In the genomic region with DNA sequence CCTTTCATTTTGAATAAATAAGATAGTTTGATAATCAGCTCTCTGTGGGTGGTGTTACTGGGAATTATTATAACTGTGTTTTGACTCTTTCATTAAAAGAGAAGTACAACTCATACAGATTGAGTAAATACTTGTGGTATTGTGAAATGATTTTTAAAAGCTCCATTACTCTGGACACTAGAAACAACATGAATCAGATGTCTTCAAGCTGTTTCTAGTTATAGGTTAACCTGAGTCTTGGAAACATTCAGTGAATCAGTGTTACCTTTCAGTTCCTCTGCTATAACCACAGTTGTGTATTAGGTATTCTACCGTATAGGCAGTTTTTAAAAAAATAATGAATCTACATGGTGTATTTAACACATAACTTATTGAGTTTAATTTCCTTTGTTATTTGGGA, we compare ENCODE assay signal across 11 cellular contexts.
DNase-seq lines count a peak whose midpoint lies in the region; ATAC-seq, FAIRE-seq and TF ChIP-seq lines count a peak whose summit lies in the region.
"Had no signal": no experiment of that assay in that cellular context is flagged by ENCODE, and none has a peak within 500 bp of the region (broad histone marks: within the 10 kb centered on the region; RNA-seq: fewer than 3 reads in every experiment).

No MANE protein-coding gene starts in this region.

- DNase-seq in activated T-cell treated with anti-CD3 and anti-CD28 coated beads, Interleukin-2, amount 50 U/mL, for 4 hours, result no peak
- no peak for DNase-seq in activated T-cell treated with anti-CD3 and anti-CD28 coated beads, Interleukin-2, amount 50 U/mL, for 24 hours
- DNase-seq in GM12878 (ENCODE audit: low read depth, low spot score) (peak; percentile 4), psoas muscle (no peak), dedifferentiated amniotic fluid mesenchymal stem cell (ENCODE audit: extremely low spot score) (no peak)
- no peak for DNase-seq in stimulated activated naive B cell treated with anti-CD40 and anti-IgM and Interleukin-4, amounts not matched to agents 10 μg/mL and 1 μg/mL and 100 μg/mL, for 72 hours
- DNase-seq in activated effector memory CD4-positive, alpha-beta T cell treated with Interleukin-2 at 50 U/mL for 16 hours, result no peak
- DNase-seq: foreskin keratinocyte had no signal

- TF ChIP-seq RAD21 in GM12878 (IDR thresholded peaks at IDR 0.05; ENCODE audit: insufficient read depth, low read depth, low read length), result no peak

- H3K9ac ChIP-seq in GM12878 (ENCODE audit: control insufficient read depth, insufficient read depth, low read length), result no peak overlapping the region
- H3K9ac ChIP-seq: parathyroid adenoma had no signal

- H3K4me1 ChIP-seq in GM12878 (ENCODE audit: control insufficient read depth, insufficient read depth, low read length) (no peaks in the 10 kb centered on the region), psoas muscle (no peaks in the 10 kb centered on the region)
- H3K4me1 ChIP-seq: foreskin keratinocyte, parathyroid adenoma had no signal

- TF ChIP-seq EP300 in GM12878 (IDR thresholded peaks at IDR 0.05; ENCODE audit: borderline replicate concordance in 1 of 2, control insufficient read depth in 1 of 2, low read depth in 2 of 2, low read length in 2 of 2), result peak; percentile 59 to 83; a peak in 3 of 4 replicates

- RAD21 ChIA-PET in GM12878 (lab: Charles Lee; ENCODE audit: unreplicated experiment), result interaction anchor here (1.0 to 1.9 kb wide), 2 partner anchors 43 to 59 kb away, joined by 3 to 8 read pairs; no protein-coding TSS in a partner anchor

- peaks cover 51% of the 10 kb centered on the region for H3K4me1 Mint-ChIP-seq in activated T-cell treated with anti-CD3 and anti-CD28 coated beads, Interleukin-2, amount 50 U/mL, for 4 hours (ENCODE audit: low read depth)
- H3K4me1 Mint-ChIP-seq in activated T-cell treated with anti-CD3 and anti-CD28 coated beads, Interleukin-2, amount 50 U/mL, for 24 hours (ENCODE audit: low read depth), result peaks cover 55% of the 10 kb centered on the region
- H3K4me1 Mint-ChIP-seq in stimulated activated naive B cell treated with anti-CD40 and anti-IgM and Interleukin-4, amounts not matched to agents 10 μg/mL and 1 μg/mL and 100 μg/mL, for 72 hours, result no peaks in the 10 kb centered on the region

- no peak overlapping the region for H3K4me2 ChIP-seq in GM12878 (ENCODE audit: control insufficient read depth, insufficient read depth)

- H3K9me3 Mint-ChIP-seq in activated T-cell treated with anti-CD3 and anti-CD28 coated beads, Interleukin-2, amount 50 U/mL, for 4 hours, result no peaks in the 10 kb centered on the region
- peaks cover 8% of the 10 kb centered on the region for H3K9me3 Mint-ChIP-seq in activated T-cell treated with anti-CD3 and anti-CD28 coated beads, Interleukin-2, amount 50 U/mL, for 24 hours
- peaks cover 0 to 3% of the 10 kb centered on the region in 2 donors for H3K9me3 Mint-ChIP-seq in stimulated activated naive B cell treated with anti-CD40 and anti-IgM and Interleukin-4, amounts not matched to agents 10 μg/mL and 1 μg/mL and 100 μg/mL, for 72 hours

- H3K27ac Mint-ChIP-seq in activated T-cell treated with anti-CD3 and anti-CD28 coated beads, Interleukin-2, amount 50 U/mL, for 24 hours, result no peak overlapping the region
- H3K27ac Mint-ChIP-seq in stimulated activated naive B cell treated with anti-CD40 and anti-IgM and Interleukin-4, amounts not matched to agents 10 μg/mL and 1 μg/mL and 100 μg/mL, for 72 hours, result no peak overlapping the region

- POLR2A ChIA-PET in GM12878 (lab: Charles Lee), result no interaction called here

- CTCF ChIA-PET in GM12878 (lab: Yijun Ruan, JAX), result no interaction called here

- intact Hi-C loops in GM12878 (cut with micrococcal nuclease; ENCODE audit: unreplicated experiment), result no loop called here
- intact Hi-C loops in psoas muscle (cut with DNase I), result no loop called here

- H3K27me3 Mint-ChIP-seq in activated T-cell treated with anti-CD3 and anti-CD28 coated beads, Interleukin-2, amount 50 U/mL, for 4 hours (ENCODE audit: low read depth), result no peaks in the 10 kb centered on the region
- no peaks in the 10 kb centered on the region for H3K27me3 Mint-ChIP-seq in activated T-cell treated with anti-CD3 and anti-CD28 coated beads, Interleukin-2, amount 50 U/mL, for 24 hours
- no peaks in the 10 kb centered on the region for H3K27me3 Mint-ChIP-seq in stimulated activated naive B cell treated with anti-CD40 and anti-IgM and Interleukin-4, amounts not matched to agents 10 μg/mL and 1 μg/mL and 100 μg/mL, for 72 hours

- TF ChIP-seq CTCF in GM12878 (IDR thresholded peaks at IDR 0.05 in 2 of 3, conservative IDR thresholded peaks at IDR 0.05 in 1 of 3; ENCODE audit: control insufficient read depth in 2 of 3, extremely low read depth in 1 of 3, insufficient read depth in 1 of 3, low read depth in 3 of 3, low read length in 3 of 3) (no peak), psoas muscle (IDR thresholded peaks at IDR 0.05) (no peak)

- WGBS in GM12878 (ENCODE audit: insufficient coverage, insufficient replicate concordance, low lambda C conversion rate, missing lambda C conversion rate), result 96% methylated on average over 1 of the region's 1 CpG
- WGBS in psoas muscle, 3 donors, result 65 to 73% (median 65%) methylated on average over 1 of the region's 1 CpG

- in situ Hi-C loops in GM12878 (cut with MboI), result no loop called here

- H3K9me3 ChIP-seq in GM12878 (replicated peaks; ENCODE audit: control insufficient read depth, insufficient read depth, low read length) (no peaks in the 10 kb centered on the region), psoas muscle (peaks cover 5% of the 10 kb centered on the region)
- H3K9me3 ChIP-seq: BE2C had no signal

- H3K36me3 Mint-ChIP-seq in activated T-cell treated with anti-CD3 and anti-CD28 coated beads, Interleukin-2, amount 50 U/mL, for 4 hours (ENCODE audit: insufficient read depth), result no peaks in the 10 kb centered on the region
- H3K36me3 Mint-ChIP-seq in activated T-cell treated with anti-CD3 and anti-CD28 coated beads, Interleukin-2, amount 50 U/mL, for 24 hours (ENCODE audit: low read depth), result no peaks in the 10 kb centered on the region
- H3K36me3 Mint-ChIP-seq in stimulated activated naive B cell treated with anti-CD40 and anti-IgM and Interleukin-4, amounts not matched to agents 10 μg/mL and 1 μg/mL and 100 μg/mL, for 72 hours, result no peaks in the 10 kb centered on the region

- no peaks in the 10 kb centered on the region for H4K20me1 ChIP-seq in GM12878 (ENCODE audit: control insufficient read depth, insufficient read depth)

- H2AFZ ChIP-seq in GM12878 (ENCODE audit: control insufficient read depth, low read depth, low read length), result no peak overlapping the region
- H2AFZ ChIP-seq: parathyroid adenoma had no signal

- FAIRE-seq in GM12878 (lab: Jason Lieb, UNC), result no peak

- H3K27me3 ChIP-seq in GM12878 (replicated peaks in 1 of 2; ENCODE audit: control insufficient read depth in 2 of 2, insufficient read depth in 2 of 2, low read length in 1 of 2) (no peaks in the 10 kb centered on the region), psoas muscle (ENCODE audit: insufficient read depth in 3 of 3, low read length in 2 of 3) (no peaks in the 10 kb centered on the region)
- H3K27me3 ChIP-seq: BE2C, foreskin keratinocyte had no signal

- H3K36me3 ChIP-seq in GM12878 (ENCODE audit: control insufficient read depth in 2 of 2, insufficient read depth in 2 of 2, low read length in 1 of 2), result no peaks in the 10 kb centered on the region
- no peaks in the 10 kb centered on the region for H3K36me3 ChIP-seq in psoas muscle (ENCODE audit: insufficient read depth in 1 of 2, low read depth in 1 of 2)
- H3K36me3 ChIP-seq: BE2C had no signal

- TF ChIP-seq POLR2A in GM12878 (IDR thresholded peaks at IDR 0.05; ENCODE audit: low read depth, low read length), result no peak

- no peaks in the 10 kb centered on the region for H3K79me2 ChIP-seq in GM12878 (ENCODE audit: control insufficient read depth, insufficient read depth, low read length)
- H3K79me2 ChIP-seq: parathyroid adenoma had no signal

- H3K4me3 Mint-ChIP-seq in activated T-cell treated with anti-CD3 and anti-CD28 coated beads, Interleukin-2, amount 50 U/mL, for 4 hours, result peak overlapping the region; percentile 15
- H3K4me3 Mint-ChIP-seq in activated T-cell treated with anti-CD3 and anti-CD28 coated beads, Interleukin-2, amount 50 U/mL, for 24 hours, result no peak overlapping the region
- H3K4me3 Mint-ChIP-seq in stimulated activated naive B cell treated with anti-CD40 and anti-IgM and Interleukin-4, amounts not matched to agents 10 μg/mL and 1 μg/mL and 100 μg/mL, for 72 hours, result no peak overlapping the region

- H3K27ac ChIP-seq in GM12878 (ENCODE audit: control insufficient read depth, insufficient read depth) (no peak overlapping the region), psoas muscle (no peak overlapping the region)
- H3K27ac ChIP-seq: foreskin keratinocyte, parathyroid adenoma had no signal

- BruUV-seq in GM12878 (replicated peaks; lab: Mats Ljungman, UMichigan), result no TSS peak

- ATAC-seq in activated T-cell treated with anti-CD3 and anti-CD28 coated beads, Interleukin-2, amount 50 U/mL, for 4 hours, result peak in 1 of 2 donors; percentile 54
- peak; percentile 93 for ATAC-seq in HG03097 (IDR thresholded peaks at IDR 0.05; ENCODE audit: low FRiP score, unreplicated experiment)
- peak; percentile 68 for ATAC-seq in GM12878
- peak; percentile 76 to 87 for ATAC-seq in stimulated activated naive B cell treated with anti-CD40 and anti-IgM and Interleukin-4, amounts not matched to agents 10 μg/mL and 1 μg/mL and 100 μg/mL, for 72 hours (replicated peaks)
- no peak for ATAC-seq in psoas muscle
- ATAC-seq: foreskin keratinocyte had no signal

- SMC1A ChIA-PET in GM12878 (lab: Charles Lee; ENCODE audit: uncharacterized antibody, unreplicated experiment), result interaction anchor here (0.7 to 1.4 kb wide), 2 partner anchors 8 kb away, joined by 3 read pairs; no protein-coding TSS in a partner anchor

- no peak overlapping the region for H3K4me3 ChIP-seq in GM12878
- H3K4me3 ChIP-seq in psoas muscle, result no peak overlapping the region

TF ChIP-seq in GM12878, 131 proteins besides CTCF, POLR2A, EP300 and RAD21 (continues in another document):
- TF ChIP-seq ZNF24 (IDR thresholded peaks at IDR 0.05), result peak; percentile 81; the same call in 1 of the 2 replicates
- no peak for TF ChIP-seq ATF3 (IDR thresholded peaks at IDR 0.05; ENCODE audit: borderline replicate concordance, extremely low read depth, low read depth, low read length)
- TF ChIP-seq BACH1 (IDR thresholded peaks at IDR 0.05; ENCODE audit: borderline replicate concordance), result peak; percentile 54; the same call in 1 of the 2 replicates
- no peak for TF ChIP-seq HDGF (IDR thresholded peaks at IDR 0.05)
- no peak for TF ChIP-seq RELA (IDR thresholded peaks at IDR 0.05; ENCODE audit: borderline replicate concordance, partially characterized antibody)
- no peak for TF ChIP-seq NR2C1 (IDR thresholded peaks at IDR 0.05)
- TF ChIP-seq IKZF1 (conservative IDR thresholded peaks at IDR 0.05), result no peak
- no peak for TF ChIP-seq FOS (IDR thresholded peaks at IDR 0.05; ENCODE audit: borderline replicate concordance, extremely low read depth, insufficient read length)
- no peak for TF ChIP-seq EED (IDR thresholded peaks at IDR 0.05; ENCODE audit: low read depth)
- TF ChIP-seq DPF2 (IDR thresholded peaks at IDR 0.05), result no peak

Comparison
In these comparisons a context has a peak if more than half of its experiments do, and no peak if none do; other contexts are left out.
1. ATAC-seq: peak in HG03097 (single experiment), GM12878 (single experiment) and stimulated activated naive B cell treated with anti-CD40 and anti-IgM and Interleukin-4, amounts not matched to agents 10 μg/mL and 1 μg/mL and 100 μg/mL, for 72 hours (2 of 2); none in psoas muscle (0 of 4).